22 cellular contexts compared by ENCODE assay signal in the genomic region with DNA sequence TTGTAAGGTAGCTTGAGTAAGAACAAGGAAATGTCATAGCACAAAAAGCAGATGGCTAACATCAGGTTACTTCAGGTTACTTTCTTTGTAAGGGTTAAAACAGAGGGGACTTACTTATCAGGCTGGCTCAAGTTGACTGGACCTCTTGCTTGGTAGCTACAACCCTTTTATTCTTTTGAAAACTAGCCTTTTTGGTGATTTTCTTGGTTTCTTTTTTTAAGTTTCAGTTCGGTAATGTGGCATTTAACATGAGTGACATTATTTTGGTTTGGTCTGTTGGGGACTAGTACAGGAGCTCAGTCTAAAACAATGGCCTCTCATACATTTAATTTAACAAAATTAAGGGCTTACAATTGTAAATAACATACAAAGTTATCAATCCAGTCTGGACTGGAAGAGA.
"Had no signal": no experiment of that assay in that cellular context is flagged by ENCODE, and none has a peak within 500 bp of the region (broad histone marks: within the 10 kb centered on the region; RNA-seq: fewer than 3 reads in every experiment).

No MANE protein-coding gene starts in this region.

- H3K27me3 Mint-ChIP-seq: activated CD4-positive, alpha-beta T cell treated with anti-CD3 and anti-CD28 coated beads for 36 hours; natural killer cell treated with Interleukin-12 subunit alpha and Interleukin-12 subunit beta and Interleukin-15 and Interleukin-18, amount 100 ng/mL, for 72 hours; stimulated activated naive CD8-positive, alpha-beta T cell treated with anti-CD3 and anti-CD28 coated beads, Interleukin-15, amount 100 ng/mL, for 72 hours had no signal

- FAIRE-seq: urothelium cell line had no signal

- ATAC-seq: activated CD4-positive, alpha-beta T cell treated with anti-CD3 and anti-CD28 coated beads for 36 hours; activated T-cell treated with anti-CD3 and anti-CD28 coated beads, Interleukin-2, amount 50 U/mL, for 72 hours; heart right ventricle; left cardiac atrium; natural killer cell treated with Interleukin-12 subunit alpha and Interleukin-12 subunit beta and Interleukin-15 and Interleukin-18, amount 100 ng/mL, for 72 hours; right lobe of liver; stimulated activated effector memory CD8-positive, alpha-beta T cell treated with anti-CD3 and anti-CD28 coated beads, Interleukin-12 subunit alpha, Interleukin-12 subunit beta, amount 100 ng/mL, for 72 hours; stimulated activated naive CD8-positive, alpha-beta T cell treated with anti-CD3 and anti-CD28 coated beads, Interleukin-15, amount 100 ng/mL, for 72 hours; WTC11 had no signal

- H3K36me3 ChIP-seq: heart right ventricle, right lobe of liver, tibial artery had no signal

- H3K9me3 ChIP-seq: right lobe of liver, tibial artery had no signal

- H3K4me1 Mint-ChIP-seq: activated CD4-positive, alpha-beta T cell treated with anti-CD3 and anti-CD28 coated beads for 36 hours; stimulated activated effector memory CD8-positive, alpha-beta T cell treated with anti-CD3 and anti-CD28 coated beads, Interleukin-12 subunit alpha, Interleukin-12 subunit beta, amount 100 ng/mL, for 72 hours; stimulated activated naive CD8-positive, alpha-beta T cell treated with anti-CD3 and anti-CD28 coated beads, Interleukin-15, amount 100 ng/mL, for 72 hours had no signal

- H3K27me3 ChIP-seq: heart right ventricle, right lobe of liver, tibial artery had no signal

- H3K27ac Mint-ChIP-seq: activated CD4-positive, alpha-beta T cell treated with anti-CD3 and anti-CD28 coated beads for 36 hours; activated naive CD4-positive, alpha-beta T cell treated with anti-CD3 and anti-CD28 coated beads for 36 hours; activated T-cell treated with anti-CD3 and anti-CD28 coated beads, Interleukin-2, amount 50 U/mL, for 72 hours; natural killer cell treated with Interleukin-12 subunit alpha and Interleukin-12 subunit beta and Interleukin-15 and Interleukin-18, amount 100 ng/mL, for 72 hours; stimulated activated effector memory CD8-positive, alpha-beta T cell treated with anti-CD3 and anti-CD28 coated beads, Interleukin-12 subunit alpha, Interleukin-12 subunit beta, amount 100 ng/mL, for 72 hours; stimulated activated naive CD8-positive, alpha-beta T cell treated with anti-CD3 and anti-CD28 coated beads, Interleukin-15, amount 100 ng/mL, for 72 hours; WTC11 had no signal

- H3K36me3 Mint-ChIP-seq: natural killer cell treated with Interleukin-12 subunit alpha and Interleukin-12 subunit beta and Interleukin-15 and Interleukin-18, amount 100 ng/mL, for 72 hours; stimulated activated effector memory CD8-positive, alpha-beta T cell treated with anti-CD3 and anti-CD28 coated beads, Interleukin-12 subunit alpha, Interleukin-12 subunit beta, amount 100 ng/mL, for 72 hours; WTC11 had no signal

- H3K4me1 ChIP-seq: heart right ventricle, right lobe of liver, tibial artery had no signal

- DNase-seq: activated CD4-positive, alpha-beta T cell treated with anti-CD3 and anti-CD28 coated beads for 36 hours; activated CD4-positive, alpha-beta T cell treated with anti-CD3 and anti-CD28 coated beads, Interleukin-2, amount 50 U/mL, for 48 hours; activated effector memory CD4-positive, alpha-beta T cell treated with Interleukin-2 at 50 U/mL for 16 hours; activated naive CD4-positive, alpha-beta T cell treated with anti-CD3 and anti-CD28 coated beads for 36 hours; activated T-cell treated with anti-CD3 and anti-CD28 coated beads, Interleukin-2, amount 50 U/mL, for 72 hours; cerebellar nuclear complex; foreskin fibroblast; heart right ventricle; islet precursor cell; left cardiac atrium; right lobe of liver; small intestine; stimulated activated CD4-positive, alpha-beta T cell treated with anti-CD3 and anti-CD28 coated beads, Interleukin-2, amount 100 ng/mL, for 24 hours; stimulated activated naive CD8-positive, alpha-beta T cell treated with anti-CD3 and anti-CD28 coated beads, Interleukin-15, amount 100 ng/mL, for 72 hours; T-helper 9 cell; tibial artery had no signal

- H3K4me3 Mint-ChIP-seq: activated CD4-positive, alpha-beta T cell treated with anti-CD3 and anti-CD28 coated beads for 36 hours; activated naive CD4-positive, alpha-beta T cell treated with anti-CD3 and anti-CD28 coated beads for 36 hours; activated T-cell treated with anti-CD3 and anti-CD28 coated beads, Interleukin-2, amount 50 U/mL, for 72 hours; natural killer cell treated with Interleukin-12 subunit alpha and Interleukin-12 subunit beta and Interleukin-15 and Interleukin-18, amount 100 ng/mL, for 72 hours; stimulated activated effector memory CD8-positive, alpha-beta T cell treated with anti-CD3 and anti-CD28 coated beads, Interleukin-12 subunit alpha, Interleukin-12 subunit beta, amount 100 ng/mL, for 72 hours; stimulated activated naive CD8-positive, alpha-beta T cell treated with anti-CD3 and anti-CD28 coated beads, Interleukin-15, amount 100 ng/mL, for 72 hours; WTC11 had no signal

- H3K4me3 ChIP-seq: coronary artery, heart right ventricle, right lobe of liver, tibial artery had no signal

- H3K27ac ChIP-seq: coronary artery, epithelial cell of prostate, heart right ventricle, right lobe of liver, tibial artery had no signal
